ENCODE assay signal across 12 cellular contexts in the genomic region with DNA sequence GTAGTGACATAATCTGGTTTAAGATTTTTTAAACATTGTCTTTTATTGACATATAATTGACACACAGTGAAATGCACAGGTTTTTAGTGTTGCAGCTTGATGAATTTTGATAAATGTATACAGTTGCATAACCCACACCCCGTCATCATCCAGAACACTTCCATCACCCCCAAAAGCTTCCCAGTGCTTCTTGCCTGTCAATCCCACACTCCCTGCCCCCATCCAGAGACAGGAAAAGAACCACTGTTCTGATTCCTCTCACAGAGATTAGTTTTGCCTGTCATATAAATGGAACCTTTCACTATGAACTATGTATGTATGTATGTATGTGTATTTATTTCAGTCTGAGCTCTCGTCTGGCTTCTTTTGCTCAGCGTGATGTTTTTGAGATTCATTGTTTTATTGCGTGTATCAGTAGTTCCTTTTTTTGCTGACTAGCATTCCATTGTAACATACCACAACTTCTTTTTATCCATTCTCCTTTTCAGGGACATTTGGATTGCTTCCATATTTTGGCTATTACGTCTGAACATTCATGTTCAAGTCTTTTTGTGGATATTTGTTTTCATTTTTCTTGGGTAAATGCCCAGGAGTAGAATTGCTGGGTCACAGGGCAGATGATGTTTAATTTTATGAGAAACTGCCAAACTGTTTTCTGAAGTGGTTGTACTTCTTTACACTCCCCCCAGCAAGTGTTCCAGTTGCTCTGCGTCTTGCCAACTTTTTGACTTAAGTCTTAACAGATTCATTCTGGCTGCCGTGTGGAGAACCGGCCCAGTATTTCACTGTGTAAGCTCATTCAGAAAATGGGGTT. TPM values are rescaled to one million over a fixed set of nuclear protein-coding genes. Genes with fewer than 3 reads are reported as not detected.
A peak's percentile ranks its signal among the peaks of the same experiment; 100 is the strongest.
DNase-seq lines count a peak whose midpoint lies in the region; ATAC-seq and TF ChIP-seq lines count a peak whose summit lies in the region.
"Had no signal": no experiment of that assay in that cellular context is flagged by ENCODE, and none has a peak within 500 bp of the region (broad histone marks: within the 10 kb centered on the region; RNA-seq: fewer than 3 reads in every experiment).

No MANE protein-coding gene starts in this region.

- no peak for TF ChIP-seq CTCF in CD4-positive, alpha-beta T cell (IDR thresholded peaks at IDR 0.05)

- intact Hi-C loops in CD4-positive, alpha-beta T cell (cut with DNase I, micrococcal nuclease) = loop anchor here in 1 of 2 experiments (1.0 kb wide), 1 partner anchor 8 kb away; the partner anchor contains the start of gene UBIAD1
- intact Hi-C loops in dendritic cell treated with granulocyte-macrophage colony-stimulating factor and Interleukin-4, amounts not matched to agents 40 ng/mL and 50 ng/mL, for 4 days (cut with micrococcal nuclease) = no loop called here

- H3K27me3 ChIP-seq in CD4-positive, alpha-beta T cell (ENCODE audit: control insufficient read depth, insufficient read depth, low read length) = no peaks in the 10 kb centered on the region

- H3K4me3 Mint-ChIP-seq in CD4-positive, alpha-beta T cell = peak overlapping the region; percentile 69
- no peak overlapping the region for H3K4me3 Mint-ChIP-seq in dendritic cell treated with granulocyte-macrophage colony-stimulating factor and Interleukin-4, amounts not matched to agents 40 ng/mL and 50 ng/mL, for 4 days

- CTCF ChIA-PET in CD4-positive, alpha-beta T cell (lab: Charles Lee) = interaction anchor here (0.8 to 1.1 kb wide), 4 partner anchors 14 to 438 kb away, joined by 3 read pairs; no protein-coding TSS in a partner anchor

- peak overlapping the region; percentile 96 for H3K27ac Mint-ChIP-seq in CD4-positive, alpha-beta T cell
- peak overlapping the region; percentile 57 for H3K27ac Mint-ChIP-seq in dendritic cell treated with granulocyte-macrophage colony-stimulating factor and Interleukin-4, amounts not matched to agents 40 ng/mL and 50 ng/mL, for 4 days

- H3K36me3 Mint-ChIP-seq in CD4-positive, alpha-beta T cell (ENCODE audit: low read depth) = peaks cover 81% of the 10 kb centered on the region
- peaks cover 56% of the 10 kb centered on the region for H3K36me3 Mint-ChIP-seq in dendritic cell treated with granulocyte-macrophage colony-stimulating factor and Interleukin-4, amounts not matched to agents 40 ng/mL and 50 ng/mL, for 4 days (ENCODE audit: low read depth)

- DNase-seq in CD4-positive, alpha-beta T cell = no peak
- DNase-seq in NCI-H446 (lab: John Stamatoyannopoulos, UW) = peak; percentile 42 to 84
- peak; percentile 90 for DNase-seq in non-pigmented ciliary epithelial cell (ENCODE audit: low read depth)
- no peak for DNase-seq in SW 1271 (lab: John Stamatoyannopoulos, UW)
- no peak for DNase-seq in T-helper 9 cell
- DNase-seq: activated effector memory CD4-positive, alpha-beta T cell treated with anti-CD3 and anti-CD28 coated beads, Interleukin-2, amount 50 U/mL, for 16 hours; NCI-H524; stimulated activated CD8-positive, alpha-beta memory T cell treated with anti-CD3 and anti-CD28 coated beads, Interleukin-4, amount 100 ng/mL, for 48 hours had no signal

- H3K27ac ChIP-seq in CD4-positive, alpha-beta T cell (ENCODE audit: low read depth, low read length) = peak overlapping the region; percentile 60

- H3K27me3 Mint-ChIP-seq in CD4-positive, alpha-beta T cell = no peaks in the 10 kb centered on the region
- H3K27me3 Mint-ChIP-seq in dendritic cell treated with granulocyte-macrophage colony-stimulating factor and Interleukin-4, amounts not matched to agents 40 ng/mL and 50 ng/mL, for 4 days = no peaks in the 10 kb centered on the region

- ATAC-seq in CD4-positive, alpha-beta T cell (ENCODE audit: poor library complexity) = no peak
- ATAC-seq in GM21381 (IDR thresholded peaks at IDR 0.05; ENCODE audit: unreplicated experiment) (no peak), HG02970 (IDR thresholded peaks at IDR 0.05; ENCODE audit: low FRiP score, unreplicated experiment) (no peak)
- ATAC-seq: left colon had no signal

- peaks cover 89% of the 10 kb centered on the region for H3K4me1 Mint-ChIP-seq in CD4-positive, alpha-beta T cell (ENCODE audit: low read depth)
- peaks cover 43% of the 10 kb centered on the region for H3K4me1 Mint-ChIP-seq in dendritic cell treated with granulocyte-macrophage colony-stimulating factor and Interleukin-4, amounts not matched to agents 40 ng/mL and 50 ng/mL, for 4 days (ENCODE audit: low read depth)

- POLR2A ChIA-PET in CD4-positive, alpha-beta T cell (lab: Charles Lee) = interaction anchor here (1.2 to 4.5 kb wide), 7 partner anchors 9 to 626 kb away, joined by 5 to 45 read pairs (median 6); partner anchors contain the start of genes MTOR and UBIAD1

- H3K9me3 ChIP-seq in CD4-positive, alpha-beta T cell (ENCODE audit: control insufficient read depth, low read length) = no peaks in the 10 kb centered on the region

- H3K9me3 Mint-ChIP-seq in CD4-positive, alpha-beta T cell = no peaks in the 10 kb centered on the region
- H3K9me3 Mint-ChIP-seq in dendritic cell treated with granulocyte-macrophage colony-stimulating factor and Interleukin-4, amounts not matched to agents 40 ng/mL and 50 ng/mL, for 4 days = no peaks in the 10 kb centered on the region

RNA-seq across cellular contexts. Expression of gene UBIAD1, which starts 8.7 kb away (rescaled TPM):
- 10 to 100 TPM; 19.2 to 19.3 TPM for total RNA-seq in CD4-positive, alpha-beta T cell

RNA-seq across cellular contexts. Expression of gene MTOR, which starts 19.4 kb away (rescaled TPM):
- 10 to 100 TPM; 27.3 to 28.9 TPM for total RNA-seq in CD4-positive, alpha-beta T cell

Comparison
In these comparisons a context has a peak if more than half of its experiments do, and no peak if none do; other contexts are left out.
1. DNase-seq: peak in NCI-H446 (2 of 2) and non-pigmented ciliary epithelial cell (single experiment); none in CD4-positive, alpha-beta T cell (0 of 10), SW 1271 (0 of 2) and T-helper 9 cell (single experiment).